Comparison of ENCODE assay signal across 8 cellular contexts in genomic region chr17:54968954-54969400, GRCh38. TPM values are rescaled to one million over a fixed set of nuclear protein-coding genes. Genes with fewer than 3 reads are reported as not detected.
DNase-seq lines count a peak whose midpoint lies in the region; ATAC-seq and TF ChIP-seq lines count a peak whose summit lies in the region.

No MANE protein-coding gene starts in this region.

- TF ChIP-seq CTCF in HCT116 (IDR thresholded peaks at IDR 0.05 in 2 of 3, conservative IDR thresholded peaks at IDR 0.05 in 1 of 3; ENCODE audit: borderline replicate concordance in 1 of 3, insufficient read depth in 1 of 3, low read depth in 2 of 3, low read length in 2 of 3) (no peak), uterus (IDR thresholded peaks at IDR 0.05) (no peak), nephron progenitor cell (IDR thresholded peaks at IDR 0.05) (no peak)

- H3K9me3 ChIP-seq in HCT116 (ENCODE audit: control insufficient read depth in 1 of 2, insufficient read depth in 1 of 2, low read depth in 1 of 2, low read length in 2 of 2) (no peaks in the 10 kb centered on the region), MG63 (no peaks in the 10 kb centered on the region), uterus (no peaks in the 10 kb centered on the region)

- H3K27ac Mint-ChIP-seq in activated T-cell treated with anti-CD3 and anti-CD28 coated beads, Interleukin-2, amount 50 U/mL, for 24 hours: no peak overlapping the region
- H3K27ac Mint-ChIP-seq in nephron progenitor cell: no peak overlapping the region

- peak overlapping the region; percentile 87 for H3K9ac ChIP-seq in HCT116 (ENCODE audit: low read length)

- H2AFZ ChIP-seq in HCT116 (ENCODE audit: low read depth, low read length, poor library complexity, severe bottlenecking): peak overlapping the region; percentile 81

- peaks cover 24% of the 10 kb centered on the region for H3K36me3 Mint-ChIP-seq in activated T-cell treated with anti-CD3 and anti-CD28 coated beads, Interleukin-2, amount 50 U/mL, for 24 hours (ENCODE audit: low read depth)
- H3K36me3 Mint-ChIP-seq in nephron progenitor cell (ENCODE audit: low read depth): peaks cover 33% of the 10 kb centered on the region

- ATAC-seq in HCT116: peak; percentile 36

- H3K4me1 ChIP-seq in HCT116 (ENCODE audit: control insufficient read depth in 1 of 2, insufficient read depth in 2 of 2, low read length in 2 of 2): peaks cover 3 to 16% of the 10 kb centered on the region in 2 experiments; a peak in 3 of 4 replicates
- no peaks in the 10 kb centered on the region for H3K4me1 ChIP-seq in uterus

- no peak for TF ChIP-seq POLR2A in HCT116 (IDR thresholded peaks at IDR 0.05; ENCODE audit: borderline replicate concordance, extremely low read depth, insufficient read depth, insufficient read length)
- TF ChIP-seq POLR2A in uterus (IDR thresholded peaks at IDR 0.05): no peak

- intact Hi-C loops in HCT116 (cut with micrococcal nuclease): loop anchor here (2.0 kb wide), 1 partner anchor 68 kb away; the partner anchor contains the start of gene TOM1L1
- intact Hi-C loops in uterus (cut with DNase I; ENCODE audit: low total_unique reads): no loop called here

- H3K36me3 ChIP-seq in HCT116 (ENCODE audit: control insufficient read depth in 1 of 2, insufficient read depth in 2 of 2, low read length in 2 of 2) (peaks cover 5 to 14% of the 10 kb centered on the region in 2 experiments; a peak in 3 of 4 replicates), MG63 (peaks cover 24% of the 10 kb centered on the region), uterus (no peaks in the 10 kb centered on the region)

- H3K4me1 Mint-ChIP-seq in activated T-cell treated with anti-CD3 and anti-CD28 coated beads, Interleukin-2, amount 50 U/mL, for 24 hours (ENCODE audit: low read depth): peaks cover 28% of the 10 kb centered on the region
- peaks cover 22% of the 10 kb centered on the region for H3K4me1 Mint-ChIP-seq in nephron progenitor cell

- DNase-seq in activated T-cell treated with anti-CD3 and anti-CD28 coated beads for 1 hour (ENCODE audit: low read depth) (peak; percentile 20), HCT116 (ENCODE audit: low read depth, low spot score) (no peak), MG63 (no peak), dermis blood vessel endothelial cell (peak; percentile 62), midbrain (lab: John Stamatoyannopoulos, UW) (peak; percentile 70), uterus (no peak), nephron progenitor cell (no peak)
- no peak for DNase-seq in activated T-cell treated with anti-CD3 and anti-CD28 coated beads, Interleukin-2, amount 50 U/mL, for 24 hours

- H3K79me2 ChIP-seq in HCT116 (ENCODE audit: insufficient read depth, low read length): peaks cover 73% of the 10 kb centered on the region

- no peaks in the 10 kb centered on the region for H3K9me2 ChIP-seq in HCT116 (ENCODE audit: insufficient read depth)

- POLR2A ChIA-PET in HCT116 (lab: Charles Lee): no interaction called here

- no peaks in the 10 kb centered on the region for H3K27me3 Mint-ChIP-seq in activated T-cell treated with anti-CD3 and anti-CD28 coated beads, Interleukin-2, amount 50 U/mL, for 24 hours
- H3K27me3 Mint-ChIP-seq in nephron progenitor cell (ENCODE audit: low read depth, poor library complexity): no peaks in the 10 kb centered on the region

- H3K27ac ChIP-seq in HCT116 (ENCODE audit: low read depth, low read length) (peak overlapping the region; percentile 73), uterus (peak overlapping the region; percentile 84 to 88)

- H3K4me3 ChIP-seq in HCT116 (replicated peaks in 1 of 2; ENCODE audit: low read depth in 1 of 2, low read length in 2 of 2) (peak overlapping the region; percentile 94 to 97), MG63 (peak overlapping the region; percentile 85), uterus (peak overlapping the region; percentile 93)

- RAD21 ChIA-PET in HCT116 (lab: Charles Lee; ENCODE audit: low non-redundant PET in 1 of 2, low total read pairs in 2 of 2, uncharacterized antibody in 2 of 2, unreplicated experiment in 2 of 2): no interaction called here

- CTCF ChIA-PET in HCT116 (lab: Charles Lee): no interaction called here

- no peak overlapping the region for H3K4me3 Mint-ChIP-seq in activated T-cell treated with anti-CD3 and anti-CD28 coated beads, Interleukin-2, amount 50 U/mL, for 24 hours
- no peak overlapping the region for H3K4me3 Mint-ChIP-seq in nephron progenitor cell

- no peaks in the 10 kb centered on the region for H3K9me3 Mint-ChIP-seq in activated T-cell treated with anti-CD3 and anti-CD28 coated beads, Interleukin-2, amount 50 U/mL, for 24 hours
- H3K9me3 Mint-ChIP-seq in nephron progenitor cell: peaks cover 4% of the 10 kb centered on the region

- H4K20me1 ChIP-seq in HCT116 (ENCODE audit: insufficient read depth): no peaks in the 10 kb centered on the region

- H3K27me3 ChIP-seq in HCT116 (ENCODE audit: insufficient read depth, low read length) (no peaks in the 10 kb centered on the region), MG63 (no peaks in the 10 kb centered on the region), uterus (no peaks in the 10 kb centered on the region)

- no peak for TF ChIP-seq RAD21 in HCT116 (IDR thresholded peaks at IDR 0.05; ENCODE audit: low read depth)

- peak overlapping the region; percentile 91 for H3K4me2 ChIP-seq in HCT116 (ENCODE audit: low read length)

- TSS peak; percentile 64 for BruUV-seq in HCT116 (replicated peaks; lab: Mats Ljungman, UMichigan)

TF ChIP-seq in HCT116, 20 proteins besides CTCF, POLR2A, EP300 and RAD21 (continues in another document):
- TF ChIP-seq ATF3 (IDR thresholded peaks at IDR 0.05): no peak
- TF ChIP-seq POLR2AphosphoS5 (IDR thresholded peaks at IDR 0.05; ENCODE audit: low read depth, low read length): no peak
- no peak for TF ChIP-seq TCF7L2 (IDR thresholded peaks at IDR 0.05; ENCODE audit: borderline replicate concordance, extremely low read depth, insufficient read depth, insufficient read length)
- TF ChIP-seq SRF (IDR thresholded peaks at IDR 0.05; ENCODE audit: low read depth): no peak
- TF ChIP-seq MAX (IDR thresholded peaks at IDR 0.05): no peak
- no peak for TF ChIP-seq FOSL1 (IDR thresholded peaks at IDR 0.05; ENCODE audit: low read depth)
- no peak for TF ChIP-seq EZH2phosphoT487 (IDR thresholded peaks at IDR 0.05; ENCODE audit: borderline replicate concordance)
- no peak for TF ChIP-seq ZBTB33 (IDR thresholded peaks at IDR 0.05; ENCODE audit: extremely low read depth, insufficient replicate concordance, low read length)
- TF ChIP-seq EZH2 (IDR thresholded peaks at IDR 0.05): no peak
- TF ChIP-seq REST (IDR thresholded peaks at IDR 0.05; ENCODE audit: low read depth): no peak

RNA-seq across cellular contexts. Expression of gene STXBP4, which starts 0.4 kb away (rescaled TPM):
- total RNA-seq in HCT116 (2021; ENCODE audit: unreplicated experiment) (13.6 TPM), dermis blood vessel endothelial cell (8.7 and 9.9 TPM in 2 replicates), uterus (100 to 1,000 TPM in 1 of 4 donors, 10 to 100 TPM in 2, 1 to 10 TPM in 1; 2.8 to 100 (median 20.9) TPM)
- polyA plus RNA-seq in HCT116 (2012): 1.1 and 2.4 TPM in 2 replicates
- total RNA-seq in MG63 (2014; rRNA removed; shearing (Covaris generic); ENCODE audit: low replicate concordance): 12.7 and 28.1 TPM in 2 replicates

RNA-seq across cellular contexts. Expression of gene COX11, which starts 0.5 kb away (rescaled TPM):
- total RNA-seq in HCT116 (2021; ENCODE audit: unreplicated experiment) (62.9 TPM), dermis blood vessel endothelial cell (57.0 and 63.8 TPM in 2 replicates), uterus (10 to 100 TPM; 53.3 to 90.3 (median 74.2) TPM)
- 41.3 and 48.2 TPM in 2 replicates for polyA plus RNA-seq in HCT116 (2012)
- 45.4 and 79.6 TPM in 2 replicates for total RNA-seq in MG63 (2014; rRNA removed; shearing (Covaris generic); ENCODE audit: low replicate concordance)

Comparison
In these comparisons a context has a peak if more than half of its experiments do, and no peak if none do; other contexts are left out.
1. DNase-seq: peak in activated T-cell treated with anti-CD3 and anti-CD28 coated beads for 1 hour (single experiment), dermis blood vessel endothelial cell (single experiment) and midbrain (single experiment); none in activated T-cell treated with anti-CD3 and anti-CD28 coated beads, Interleukin-2, amount 50 U/mL, for 24 hours (single experiment), HCT116 (single experiment), MG63 (single experiment), uterus (0 of 2) and nephron progenitor cell (single experiment).
2. Peak in every context shown above with its lines, with median percentiles within 50 percentile points of each other: H3K4me3 ChIP-seq.